In the genomic region with DNA sequence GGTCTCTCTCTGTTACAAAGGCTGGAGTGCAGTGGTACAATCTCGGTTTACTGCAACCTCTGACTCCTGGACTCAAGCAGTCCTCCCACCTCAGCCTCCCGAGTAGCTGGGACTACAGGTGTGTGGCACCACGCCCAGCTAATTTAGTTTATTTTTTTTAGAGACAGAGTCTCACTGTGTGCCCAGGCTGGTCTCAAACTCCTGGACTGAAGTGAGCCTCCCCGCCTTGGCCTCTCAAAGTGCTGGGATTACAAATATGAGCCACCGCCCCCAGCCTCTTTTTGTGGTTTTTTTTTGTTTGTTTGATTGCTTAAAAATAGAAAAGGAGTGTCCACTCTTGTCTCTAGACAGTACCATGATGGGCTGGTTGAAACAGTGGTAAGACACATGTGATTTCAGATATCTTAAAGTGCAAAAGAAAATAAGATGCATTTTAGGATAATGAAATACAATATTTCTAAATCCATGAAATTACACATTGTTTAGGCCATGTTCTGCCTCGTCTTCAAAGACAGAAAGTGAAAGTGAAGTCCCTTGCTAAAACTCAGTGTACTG, we compare ENCODE assay signal across 11 cellular contexts. TPM values are rescaled to one million over a fixed set of nuclear protein-coding genes. Genes with fewer than 3 reads are reported as not detected.
DNase-seq lines count a peak whose midpoint lies in the region; ATAC-seq and TF ChIP-seq lines count a peak whose summit lies in the region.
"Had no signal": no experiment of that assay in that cellular context is flagged by ENCODE, and none has a peak within 500 bp of the region (broad histone marks: within the 10 kb centered on the region; RNA-seq: fewer than 3 reads in every experiment).

No MANE protein-coding gene starts in this region.

- H4K20me1 ChIP-seq in GM23338 (replicated peaks; ENCODE audit: insufficient read depth): no peaks in the 10 kb centered on the region

- peak overlapping the region; percentile 94 for H3K27ac Mint-ChIP-seq in CD8-positive, alpha-beta T cell
- H3K27ac Mint-ChIP-seq in GM23338: no peak overlapping the region

- DNase-seq in CD8-positive, alpha-beta T cell: no peak
- DNase-seq in SJSA1 (ENCODE audit: low read depth in 1 of 2, low spot score in 2 of 2) (no peak), esophagus muscularis mucosa (ENCODE audit: extremely low spot score) (no peak), GM23338 (ENCODE audit: low spot score) (no peak)

- no peaks in the 10 kb centered on the region for H3K27me3 ChIP-seq in CD8-positive, alpha-beta T cell (ENCODE audit: insufficient read depth, low read length)
- H3K27me3 ChIP-seq in SJSA1 (replicated peaks) (no peaks in the 10 kb centered on the region), esophagus muscularis mucosa (no peaks in the 10 kb centered on the region), rectal smooth muscle tissue (ENCODE audit: control insufficient read depth, insufficient read depth, low read length) (no peaks in the 10 kb centered on the region), GM23338 (ENCODE audit: insufficient read depth) (no peaks in the 10 kb centered on the region)
- H3K27me3 ChIP-seq: SJCRH30 had no signal

- no peak overlapping the region for H2AFZ ChIP-seq in GM23338

- CTCF ChIA-PET in CD8-positive, alpha-beta T cell (lab: Charles Lee): interaction anchor here (1.4 to 3.5 kb wide), 4 partner anchors 9 to 44 kb away, joined by 5 to 27 read pairs (median 14); a partner anchor contains a TSS

- H3K4me1 Mint-ChIP-seq in CD8-positive, alpha-beta T cell (ENCODE audit: low read depth): peaks cover 68% of the 10 kb centered on the region
- H3K4me1 Mint-ChIP-seq in GM23338: peaks cover 16% of the 10 kb centered on the region

- H3K9ac ChIP-seq in rectal smooth muscle tissue (ENCODE audit: low read length): no peak overlapping the region

- no peak for TF ChIP-seq POLR2A in esophagus muscularis mucosa (IDR thresholded peaks at IDR 0.05; ENCODE audit: low read depth)

- peak overlapping the region; percentile 69 for H3K4me3 Mint-ChIP-seq in CD8-positive, alpha-beta T cell
- no peak overlapping the region for H3K4me3 Mint-ChIP-seq in GM23338

- no peak for ATAC-seq in CD8-positive, alpha-beta T cell
- ATAC-seq in esophagus mucosa: no peak
- no peak for ATAC-seq in GM18498 (IDR thresholded peaks at IDR 0.05; ENCODE audit: unreplicated experiment)
- no peak for ATAC-seq in GM23338
- ATAC-seq in GM21529 (IDR thresholded peaks at IDR 0.05; ENCODE audit: unreplicated experiment): no peak

- intact Hi-C loops in CD8-positive, alpha-beta T cell (cut with DNase I, micrococcal nuclease): loop anchor here (1.0 kb wide), 3 partner anchors 26 to 44 kb away; a partner anchor contains a TSS
- intact Hi-C loops in esophagus muscularis mucosa (cut with DNase I): no loop called here

- H3K36me3 Mint-ChIP-seq in CD8-positive, alpha-beta T cell: peaks cover 5% of the 10 kb centered on the region
- no peaks in the 10 kb centered on the region for H3K36me3 Mint-ChIP-seq in GM23338 (ENCODE audit: low read depth)

- no peaks in the 10 kb centered on the region for H3K9me2 ChIP-seq in GM23338 (ENCODE audit: insufficient read depth)

- H3K4me3 ChIP-seq in CD8-positive, alpha-beta T cell (ENCODE audit: low read depth, low read length): peak overlapping the region; percentile 30
- peak overlapping the region; percentile 13 for H3K4me3 ChIP-seq in SJSA1
- peak overlapping the region; percentile 35 to 45 (median 43) for H3K4me3 ChIP-seq in esophagus muscularis mucosa
- H3K4me3 ChIP-seq in rectal smooth muscle tissue (ENCODE audit: low read length): peak overlapping the region; percentile 49
- no peak overlapping the region for H3K4me3 ChIP-seq in GM23338
- H3K4me3 ChIP-seq: SJCRH30 had no signal

- no peaks in the 10 kb centered on the region for H3K9me3 Mint-ChIP-seq in CD8-positive, alpha-beta T cell
- no peaks in the 10 kb centered on the region for H3K9me3 Mint-ChIP-seq in GM23338

- TF ChIP-seq EP300 in esophagus muscularis mucosa (IDR thresholded peaks at IDR 0.05): no peak

- no peak overlapping the region for H3K4me2 ChIP-seq in GM23338

- no peak for TF ChIP-seq CTCF in CD8-positive, alpha-beta T cell (IDR thresholded peaks at IDR 0.05)
- TF ChIP-seq CTCF in esophagus muscularis mucosa (IDR thresholded peaks at IDR 0.05) (no peak), GM23338 (conservative IDR thresholded peaks at IDR 0.05; ENCODE audit: low read depth in 2 of 2) (no peak)

- H3K79me2 ChIP-seq in GM23338 (replicated peaks; ENCODE audit: insufficient read depth): no peaks in the 10 kb centered on the region

- H3F3A ChIP-seq in GM23338 (replicated peaks; ENCODE audit: low read depth): no peaks in the 10 kb centered on the region

- H3K27ac ChIP-seq in CD8-positive, alpha-beta T cell (ENCODE audit: low read depth, low read length): peak overlapping the region; percentile 52
- H3K27ac ChIP-seq in SJSA1: no peak overlapping the region
- H3K27ac ChIP-seq in esophagus muscularis mucosa (replicated peaks in 1 of 4): peak overlapping the region; percentile 65 to 71 (median 70)
- H3K27ac ChIP-seq in rectal smooth muscle tissue (ENCODE audit: low read depth, low read length): peak overlapping the region; percentile 79
- H3K27ac ChIP-seq in GM23338 (ENCODE audit: low read depth): no peak overlapping the region

- H3K27me3 Mint-ChIP-seq in CD8-positive, alpha-beta T cell (ENCODE audit: low read depth): no peaks in the 10 kb centered on the region
- H3K27me3 Mint-ChIP-seq in GM23338 (ENCODE audit: insufficient read depth, low read depth, poor library complexity): peaks cover 3% of the 10 kb centered on the region

- peaks cover 42% of the 10 kb centered on the region for H3K4me1 ChIP-seq in CD8-positive, alpha-beta T cell (ENCODE audit: insufficient read depth, low read length)
- H3K4me1 ChIP-seq in SJSA1 (replicated peaks) (peaks cover 30% of the 10 kb centered on the region), esophagus muscularis mucosa (peaks cover 20 to 27% (median 26%) of the 10 kb centered on the region in 4 donors), rectal smooth muscle tissue (ENCODE audit: control insufficient read depth, insufficient read depth, low read length) (peaks cover 11% of the 10 kb centered on the region), GM23338 (ENCODE audit: insufficient read depth) (no peaks in the 10 kb centered on the region; the same call in 1 of the 2 replicates)

- WGBS in esophagus muscularis mucosa: 53% methylated on average over 6 of the region's 6 CpGs

- POLR2A ChIA-PET in CD8-positive, alpha-beta T cell (lab: Charles Lee): interaction anchor here (0.7 to 5.3 kb wide), 9 partner anchors 8 to 50 kb away, joined by 3 to 37 read pairs (median 8); a partner anchor contains a TSS

- no peaks in the 10 kb centered on the region for H3K9me3 ChIP-seq in CD8-positive, alpha-beta T cell (ENCODE audit: low read length)
- H3K9me3 ChIP-seq in SJSA1 (replicated peaks) (no peaks in the 10 kb centered on the region), esophagus muscularis mucosa (no peaks in the 10 kb centered on the region)
- H3K9me3 ChIP-seq: SJCRH30 had no signal

- no peaks in the 10 kb centered on the region for H3K36me3 ChIP-seq in CD8-positive, alpha-beta T cell (ENCODE audit: insufficient read depth, low read length)
- no peaks in the 10 kb centered on the region; the same call in 1 of the 2 replicates for H3K36me3 ChIP-seq in SJSA1
- peaks cover 0 to 4% (median 0%) of the 10 kb centered on the region in 4 donors for H3K36me3 ChIP-seq in esophagus muscularis mucosa
- H3K36me3 ChIP-seq in rectal smooth muscle tissue (ENCODE audit: control insufficient read depth, insufficient read depth, low read length): no peaks in the 10 kb centered on the region
- no peaks in the 10 kb centered on the region for H3K36me3 ChIP-seq in GM23338 (ENCODE audit: insufficient read depth)
- H3K36me3 ChIP-seq: SJCRH30 had no signal

TF ChIP-seq in GM23338, 12 proteins besides CTCF, POLR2A, EP300 and RAD21 (continues in another document):
- TF ChIP-seq POLR2AphosphoS5 (IDR thresholded peaks at IDR 0.05; ENCODE audit: low read depth) (no peak), JUNB (IDR thresholded peaks at IDR 0.05; ENCODE audit: unreplicated experiment) (no peak), ZNF331 (CRISPR knock-in tag; IDR thresholded peaks at IDR 0.05; ENCODE audit: low read depth) (no peak), ZNF114 (CRISPR knock-in tag; IDR thresholded peaks at IDR 0.05) (no peak), NANOG (IDR thresholded peaks at IDR 0.05; ENCODE audit: borderline replicate concordance) (no peak)

RNA-seq across cellular contexts. Expression of a gene that starts 27.4 kb away (rescaled TPM):
- 10 to 100 TPM in 1 of 2 experiments, 1 to 10 TPM in 1; 9.7 to 10.3 TPM for total RNA-seq in CD8-positive, alpha-beta T cell
- total RNA-seq in SJSA1 (2014; rRNA removed; shearing (Covaris generic)): 3.9 and 10.4 TPM in 2 replicates
- total RNA-seq in esophagus muscularis mucosa (10 to 100 TPM; 16.4 to 28.8 (median 23.4) TPM), esophagus mucosa (8.1 TPM)
- total RNA-seq in GM23338 (2014; rRNA removed; shearing (Covaris generic)): 7.8 and 8.7 TPM in 2 replicates
- polyA plus RNA-seq in GM23338 (2016; fragmentation: Nextera tagmentation; extraction: Ambion mirVana): 2.1 and 4.8 TPM in 2 replicates

RNA-seq across cellular contexts. Expression of a gene that starts 43.7 kb away (rescaled TPM):
- total RNA-seq in CD8-positive, alpha-beta T cell: 10 to 100 TPM; 85.4 to 92.1 TPM
- total RNA-seq in SJSA1 (2014; rRNA removed; shearing (Covaris generic)): 72.6 and 73.1 TPM in 2 replicates
- total RNA-seq in esophagus muscularis mucosa (10 to 100 TPM; 45.6 to 68.8 (median 54.3) TPM), esophagus mucosa (17.1 TPM)
- total RNA-seq in GM23338 (2014; rRNA removed; shearing (Covaris generic)): 46.1 and 49.4 TPM in 2 replicates
- 9.9 and 13.1 TPM in 2 replicates for polyA plus RNA-seq in GM23338 (2016; fragmentation: Nextera tagmentation; extraction: Ambion mirVana)

RNA-seq across cellular contexts. Expression of a gene that starts 57.2 kb away (rescaled TPM):
- total RNA-seq in CD8-positive, alpha-beta T cell: not detected
- 0.05 TPM in 1 of 2 replicates, not detected in the other for total RNA-seq in SJSA1 (2014; rRNA removed; shearing (Covaris generic))
- total RNA-seq in esophagus muscularis mucosa (not detected), esophagus mucosa (not detected)
- total RNA-seq in GM23338 (2014; rRNA removed; shearing (Covaris generic)): not detected in 2 replicates
- polyA plus RNA-seq in GM23338 (2016; fragmentation: Nextera tagmentation; extraction: Ambion mirVana): not detected in 2 replicates
- total RNA-seq: H4, myocyte had no signal

Comparison
In these comparisons a context has a peak if more than half of its experiments do, and no peak if none do; other contexts are left out.
1. H3K27ac ChIP-seq: peak in CD8-positive, alpha-beta T cell (single experiment), esophagus muscularis mucosa (4 of 4) and rectal smooth muscle tissue (single experiment); none in SJSA1 (single experiment) and GM23338 (single experiment).